8 cellular contexts compared by ENCODE assay signal in the genomic region with DNA sequence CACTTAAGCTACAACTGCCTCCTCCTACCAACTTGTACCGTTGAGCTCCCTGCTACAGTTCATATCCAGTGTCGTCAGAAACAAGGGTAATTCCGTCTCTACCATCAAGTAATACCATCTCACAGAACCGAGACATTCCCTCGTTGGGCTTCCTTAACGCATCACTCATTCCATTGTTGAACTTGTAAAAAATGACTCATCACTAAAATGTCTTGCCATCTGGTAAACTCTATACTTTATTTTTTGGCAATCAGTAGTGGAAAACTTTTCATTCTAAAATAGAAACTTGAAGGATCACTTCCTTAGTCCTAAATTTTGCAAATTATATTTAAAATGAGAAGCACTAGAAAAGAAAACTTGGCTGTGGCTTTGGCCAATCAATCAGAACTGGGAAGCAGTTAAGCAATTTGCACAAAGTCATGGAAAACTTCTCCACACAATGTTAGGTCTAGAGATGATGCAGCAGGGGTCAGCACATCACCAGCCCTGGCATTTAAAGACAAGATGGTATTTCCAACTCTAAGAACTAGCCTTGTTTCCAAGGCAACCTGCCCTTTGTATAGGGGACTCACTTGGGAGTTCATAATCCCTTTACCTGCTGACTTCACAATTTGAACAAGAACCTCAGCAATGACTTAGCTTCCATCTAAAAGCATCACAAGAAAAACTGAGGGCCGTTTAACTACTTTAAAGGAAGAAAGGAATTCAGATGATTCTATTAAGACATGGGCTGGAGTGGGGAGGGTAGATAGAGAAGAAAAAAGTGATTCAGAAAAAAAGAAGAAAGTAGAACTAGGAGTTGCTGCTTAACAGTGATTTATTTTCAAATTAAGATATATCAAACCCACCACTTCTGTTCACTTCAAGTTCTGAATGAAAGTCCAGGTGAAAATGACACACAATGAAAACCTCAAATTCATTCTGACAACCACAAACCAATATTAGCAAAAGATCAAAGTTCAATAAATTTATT.
DNase-seq lines count a peak whose midpoint lies in the region; ATAC-seq and TF ChIP-seq lines count a peak whose summit lies in the region.

No MANE protein-coding gene starts in this region.

- H3K9me3 ChIP-seq in iPS DF 6.9 (ENCODE audit: control insufficient read depth, insufficient read depth, low read length) = no peaks in the 10 kb centered on the region
- H3K9me3 ChIP-seq in thoracic aorta = no peaks in the 10 kb centered on the region
- H3K9me3 ChIP-seq in effector memory CD4-positive, alpha-beta T cell (ENCODE audit: control insufficient read depth, low read length) = no peaks in the 10 kb centered on the region

- no peaks in the 10 kb centered on the region for H3K36me3 ChIP-seq in iPS DF 6.9 (ENCODE audit: control insufficient read depth, insufficient read depth, low read length)
- H3K36me3 ChIP-seq in thoracic aorta = no peaks in the 10 kb centered on the region
- no peaks in the 10 kb centered on the region for H3K36me3 ChIP-seq in effector memory CD4-positive, alpha-beta T cell (ENCODE audit: control insufficient read depth, insufficient read depth, low read length)

- TF ChIP-seq CTCF in thoracic aorta (IDR thresholded peaks at IDR 0.05) = no peak

- no peak overlapping the region for H3K27ac ChIP-seq in iPS DF 6.9 (ENCODE audit: low read length)
- peak overlapping the region; percentile 75 to 85 for H3K27ac ChIP-seq in thoracic aorta
- H3K27ac ChIP-seq in effector memory CD4-positive, alpha-beta T cell (ENCODE audit: insufficient read depth, low read length, poor library complexity, severe bottlenecking) = no peak overlapping the region

- peak; percentile 76 for ATAC-seq in thoracic aorta (ENCODE audit: insufficient number of reproducible peaks, low FRiP score, low read depth)

- H3K27me3 ChIP-seq in iPS DF 6.9 (ENCODE audit: control insufficient read depth, insufficient read depth, low read length) = no peaks in the 10 kb centered on the region
- no peaks in the 10 kb centered on the region for H3K27me3 ChIP-seq in thoracic aorta (replicated peaks; ENCODE audit: insufficient read depth)
- no peaks in the 10 kb centered on the region for H3K27me3 ChIP-seq in effector memory CD4-positive, alpha-beta T cell (replicated peaks; ENCODE audit: control insufficient read depth, insufficient read depth, low read length, poor library complexity, severe bottlenecking)

- H3K4me3 ChIP-seq in iPS DF 6.9 (ENCODE audit: low read length) (no peak overlapping the region), thoracic aorta (peak overlapping the region; percentile 26)
- H3K4me3 ChIP-seq in effector memory CD4-positive, alpha-beta T cell (ENCODE audit: insufficient read depth, low read depth, low read length, poor library complexity, severe bottlenecking) = no peak overlapping the region

- WGBS in iPS DF 6.9 (ENCODE audit: insufficient coverage, insufficient read length) = no CpG with 5 or more reads among the region's 7 CpGs

- H3K4me1 ChIP-seq in iPS DF 6.9 (ENCODE audit: control insufficient read depth, insufficient read depth, low read length) (peaks cover 6% of the 10 kb centered on the region; the same call in 1 of the 2 replicates), thoracic aorta (ENCODE audit: control insufficient read depth in 1 of 2, low read depth in 2 of 2) (peaks cover 14 to 28% of the 10 kb centered on the region in 2 donors)
- H3K4me1 ChIP-seq in effector memory CD4-positive, alpha-beta T cell (ENCODE audit: control insufficient read depth, insufficient read depth, low read length, poor library complexity, severe bottlenecking) = no peaks in the 10 kb centered on the region

- peak; percentile 47 for DNase-seq in DMS53 (lab: John Stamatoyannopoulos, UW)
- DNase-seq in DMS53 treated with DMSO at 0.1 percent for 48 hours (lab: John Stamatoyannopoulos, UW; ENCODE audit: unreplicated experiment) = no peak
- peak; percentile 73 for DNase-seq in amniotic stem cell (lab: John Stamatoyannopoulos, UW)
- peak; percentile 70 for DNase-seq in iPS DF 6.9 (ENCODE audit: low read depth, low spot score)
- no peak for DNase-seq in thoracic aorta (ENCODE audit: low spot score)
- DNase-seq in RPMI8226 = no peak
- no peak for DNase-seq in effector memory CD4-positive, alpha-beta T cell
- DNase-seq in mucosa of gallbladder (ENCODE audit: low spot score) = no peak

Comparison
In these comparisons a context has a peak if more than half of its experiments do, and no peak if none do; other contexts are left out.
1. DNase-seq: peak in DMS53 (single experiment), amniotic stem cell (single experiment) and iPS DF 6.9 (single experiment); none in DMS53 treated with DMSO at 0.1 percent for 48 hours (single experiment), thoracic aorta (single experiment), RPMI8226 (single experiment), effector memory CD4-positive, alpha-beta T cell (0 of 3) and mucosa of gallbladder (single experiment).
2. H3K27ac ChIP-seq: peak in thoracic aorta (2 of 2); none in iPS DF 6.9 (single experiment) and effector memory CD4-positive, alpha-beta T cell (single experiment).